Comparison of ENCODE assay signal across 1 cellular context in the genomic region with DNA sequence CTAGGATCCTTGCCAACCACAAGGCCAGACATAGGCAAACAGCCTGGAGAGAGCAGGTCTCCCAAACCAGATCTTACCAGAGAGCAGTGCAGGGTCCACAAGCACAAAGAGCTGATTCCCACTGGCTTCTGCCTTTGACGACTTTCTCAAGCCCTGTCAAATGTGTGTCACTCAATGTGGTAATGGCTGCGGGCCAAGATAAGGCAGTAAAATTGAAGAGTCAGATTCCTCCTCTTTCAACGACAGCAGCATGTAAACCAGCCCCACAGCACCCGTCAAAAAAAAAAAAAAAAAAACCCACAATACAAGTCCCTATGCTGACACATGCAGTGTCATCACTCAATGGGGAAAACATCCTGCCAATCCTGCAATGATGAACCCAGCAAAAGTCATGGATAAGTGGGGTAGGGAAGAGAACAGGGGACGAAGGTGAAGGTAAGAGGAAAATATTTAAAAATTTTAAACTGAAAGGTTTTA.
TF ChIP-seq lines count a peak whose summit lies in the region.

A gene with protein sequence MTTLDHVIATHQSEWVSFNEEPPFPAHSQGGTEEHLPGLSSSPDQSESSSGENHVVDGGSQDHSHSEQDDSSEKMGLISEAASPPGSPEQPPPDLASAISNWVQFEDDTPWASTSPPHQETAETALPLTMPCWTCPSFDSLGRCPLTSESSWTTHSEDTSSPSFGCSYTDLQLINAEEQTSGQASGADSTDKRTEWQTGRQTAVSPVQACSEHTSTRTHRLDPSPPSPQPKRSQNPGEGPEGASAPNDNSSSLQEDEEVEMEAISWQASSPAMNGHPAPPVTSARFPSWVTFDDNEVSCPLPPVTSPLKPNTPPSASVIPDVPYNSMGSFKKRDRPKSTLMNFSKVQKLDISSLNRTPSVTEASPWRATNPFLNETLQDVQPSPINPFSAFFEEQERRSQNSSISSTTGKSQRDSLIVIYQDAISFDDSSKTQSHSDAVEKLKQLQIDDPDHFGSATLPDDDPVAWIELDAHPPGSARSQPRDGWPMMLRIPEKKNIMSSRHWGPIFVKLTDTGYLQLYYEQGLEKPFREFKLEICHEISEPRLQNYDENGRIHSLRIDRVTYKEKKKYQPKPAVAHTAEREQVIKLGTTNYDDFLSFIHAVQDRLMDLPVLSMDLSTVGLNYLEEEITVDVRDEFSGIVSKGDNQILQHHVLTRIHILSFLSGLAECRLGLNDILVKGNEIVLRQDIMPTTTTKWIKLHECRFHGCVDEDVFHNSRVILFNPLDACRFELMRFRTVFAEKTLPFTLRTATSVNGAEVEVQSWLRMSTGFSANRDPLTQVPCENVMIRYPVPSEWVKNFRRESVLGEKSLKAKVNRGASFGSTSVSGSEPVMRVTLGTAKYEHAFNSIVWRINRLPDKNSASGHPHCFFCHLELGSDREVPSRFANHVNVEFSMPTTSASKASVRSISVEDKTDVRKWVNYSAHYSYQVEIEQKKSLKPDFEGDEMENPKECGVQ (minus strand): TSS at position 123 of the 477 bp plus-strand sequence. CDS start 1,942 bp downstream, outside the sequence.

TF ChIP-seq in HCT116, 20 proteins besides CTCF, POLR2A, EP300 and RAD21 (continued from another document):
- TF ChIP-seq, protein P1, sequence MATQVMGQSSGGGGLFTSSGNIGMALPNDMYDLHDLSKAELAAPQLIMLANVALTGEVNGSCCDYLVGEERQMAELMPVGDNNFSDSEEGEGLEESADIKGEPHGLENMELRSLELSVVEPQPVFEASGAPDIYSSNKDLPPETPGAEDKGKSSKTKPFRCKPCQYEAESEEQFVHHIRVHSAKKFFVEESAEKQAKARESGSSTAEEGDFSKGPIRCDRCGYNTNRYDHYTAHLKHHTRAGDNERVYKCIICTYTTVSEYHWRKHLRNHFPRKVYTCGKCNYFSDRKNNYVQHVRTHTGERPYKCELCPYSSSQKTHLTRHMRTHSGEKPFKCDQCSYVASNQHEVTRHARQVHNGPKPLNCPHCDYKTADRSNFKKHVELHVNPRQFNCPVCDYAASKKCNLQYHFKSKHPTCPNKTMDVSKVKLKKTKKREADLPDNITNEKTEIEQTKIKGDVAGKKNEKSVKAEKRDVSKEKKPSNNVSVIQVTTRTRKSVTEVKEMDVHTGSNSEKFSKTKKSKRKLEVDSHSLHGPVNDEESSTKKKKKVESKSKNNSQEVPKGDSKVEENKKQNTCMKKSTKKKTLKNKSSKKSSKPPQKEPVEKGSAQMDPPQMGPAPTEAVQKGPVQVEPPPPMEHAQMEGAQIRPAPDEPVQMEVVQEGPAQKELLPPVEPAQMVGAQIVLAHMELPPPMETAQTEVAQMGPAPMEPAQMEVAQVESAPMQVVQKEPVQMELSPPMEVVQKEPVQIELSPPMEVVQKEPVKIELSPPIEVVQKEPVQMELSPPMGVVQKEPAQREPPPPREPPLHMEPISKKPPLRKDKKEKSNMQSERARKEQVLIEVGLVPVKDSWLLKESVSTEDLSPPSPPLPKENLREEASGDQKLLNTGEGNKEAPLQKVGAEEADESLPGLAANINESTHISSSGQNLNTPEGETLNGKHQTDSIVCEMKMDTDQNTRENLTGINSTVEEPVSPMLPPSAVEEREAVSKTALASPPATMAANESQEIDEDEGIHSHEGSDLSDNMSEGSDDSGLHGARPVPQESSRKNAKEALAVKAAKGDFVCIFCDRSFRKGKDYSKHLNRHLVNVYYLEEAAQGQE (IDR thresholded peaks at IDR 0.05; ENCODE audit: low read depth) = no peak
- no peak; the same call in 1 of the 2 replicates for TF ChIP-seq CBX3 (IDR thresholded peaks at IDR 0.05; ENCODE audit: low read depth)
